Comparison of ENCODE assay signal across 1 cellular context in the genomic region with DNA sequence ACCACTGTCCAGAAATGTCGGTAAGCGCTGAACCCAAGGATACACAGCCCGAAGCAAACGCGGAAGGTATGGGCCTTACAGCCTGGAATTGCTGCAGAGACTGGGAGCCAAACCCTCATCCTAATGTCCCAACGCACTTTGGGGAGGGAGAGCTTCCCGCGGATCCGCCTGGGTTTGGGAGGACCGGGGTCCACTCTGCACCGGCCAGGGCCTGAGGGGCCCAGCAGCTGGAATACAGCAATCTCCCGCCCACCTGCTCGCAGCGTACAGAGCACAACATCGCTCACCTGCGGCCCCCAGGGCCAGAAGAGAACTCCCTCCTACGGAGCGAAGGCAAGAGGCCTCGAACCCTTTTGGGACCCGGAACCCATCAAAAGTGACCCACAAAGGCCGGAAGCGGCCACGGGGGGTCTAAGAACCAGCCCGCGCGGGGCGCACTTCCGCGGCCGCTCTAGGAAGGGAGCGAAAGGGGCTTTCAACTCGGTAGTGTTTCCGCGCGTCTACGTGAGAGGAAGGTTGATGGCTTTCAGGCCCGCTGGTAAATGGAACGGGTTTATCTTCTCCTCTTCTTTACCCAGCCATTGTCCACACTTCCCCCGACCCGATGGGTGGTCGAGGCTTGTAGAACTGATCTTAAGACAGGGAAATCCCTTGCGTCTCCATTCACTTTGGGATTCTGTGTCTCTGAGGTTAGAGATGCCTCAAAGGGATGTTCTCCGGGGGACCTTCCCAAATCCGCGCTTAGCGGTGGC.
TF ChIP-seq lines count a peak whose summit lies in the region.

A gene (minus strand): TSS at position 378 of the 752 bp plus-strand sequence. CDS start 1,342 bp downstream, outside the sequence.

TF ChIP-seq in HEK293, 187 proteins besides CTCF, POLR2A, EP300 and RAD21 (continued from another document):
- TF ChIP-seq, protein P1, sequence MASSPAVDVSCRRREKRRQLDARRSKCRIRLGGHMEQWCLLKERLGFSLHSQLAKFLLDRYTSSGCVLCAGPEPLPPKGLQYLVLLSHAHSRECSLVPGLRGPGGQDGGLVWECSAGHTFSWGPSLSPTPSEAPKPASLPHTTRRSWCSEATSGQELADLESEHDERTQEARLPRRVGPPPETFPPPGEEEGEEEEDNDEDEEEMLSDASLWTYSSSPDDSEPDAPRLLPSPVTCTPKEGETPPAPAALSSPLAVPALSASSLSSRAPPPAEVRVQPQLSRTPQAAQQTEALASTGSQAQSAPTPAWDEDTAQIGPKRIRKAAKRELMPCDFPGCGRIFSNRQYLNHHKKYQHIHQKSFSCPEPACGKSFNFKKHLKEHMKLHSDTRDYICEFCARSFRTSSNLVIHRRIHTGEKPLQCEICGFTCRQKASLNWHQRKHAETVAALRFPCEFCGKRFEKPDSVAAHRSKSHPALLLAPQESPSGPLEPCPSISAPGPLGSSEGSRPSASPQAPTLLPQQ (tag by site-specific recombination; IDR thresholded peaks at IDR 0.05) = peak; percentile 79
- TF ChIP-seq KLF10 (tag by site-specific recombination; IDR thresholded peaks at IDR 0.05) (peak; percentile 59; the same call in 1 of the 2 replicates), OSR2 (tag by site-specific recombination; IDR thresholded peaks at IDR 0.05) (no peak), ZFP37 (tag by site-specific recombination; IDR thresholded peaks at IDR 0.05) (peak; percentile 96), ZNF138 (tag by site-specific recombination; IDR thresholded peaks at IDR 0.05; ENCODE audit: borderline replicate concordance) (no peak)
- TF ChIP-seq, protein P2, sequence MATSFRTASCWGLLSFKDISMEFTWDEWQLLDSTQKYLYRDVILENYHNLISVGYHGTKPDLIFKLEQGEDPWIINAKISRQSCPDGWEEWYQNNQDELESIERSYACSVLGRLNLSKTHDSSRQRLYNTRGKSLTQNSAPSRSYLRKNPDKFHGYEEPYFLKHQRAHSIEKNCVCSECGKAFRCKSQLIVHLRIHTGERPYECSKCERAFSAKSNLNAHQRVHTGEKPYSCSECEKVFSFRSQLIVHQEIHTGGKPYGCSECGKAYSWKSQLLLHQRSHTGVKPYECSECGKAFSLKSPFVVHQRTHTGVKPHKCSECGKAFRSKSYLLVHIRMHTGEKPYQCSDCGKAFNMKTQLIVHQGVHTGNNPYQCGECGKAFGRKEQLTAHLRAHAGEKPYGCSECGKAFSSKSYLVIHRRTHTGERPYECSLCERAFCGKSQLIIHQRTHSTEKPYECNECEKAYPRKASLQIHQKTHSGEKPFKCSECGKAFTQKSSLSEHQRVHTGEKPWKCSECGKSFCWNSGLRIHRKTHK (tag by site-specific recombination; IDR thresholded peaks at IDR 0.05) = no peak
- TF ChIP-seq, protein P3, sequence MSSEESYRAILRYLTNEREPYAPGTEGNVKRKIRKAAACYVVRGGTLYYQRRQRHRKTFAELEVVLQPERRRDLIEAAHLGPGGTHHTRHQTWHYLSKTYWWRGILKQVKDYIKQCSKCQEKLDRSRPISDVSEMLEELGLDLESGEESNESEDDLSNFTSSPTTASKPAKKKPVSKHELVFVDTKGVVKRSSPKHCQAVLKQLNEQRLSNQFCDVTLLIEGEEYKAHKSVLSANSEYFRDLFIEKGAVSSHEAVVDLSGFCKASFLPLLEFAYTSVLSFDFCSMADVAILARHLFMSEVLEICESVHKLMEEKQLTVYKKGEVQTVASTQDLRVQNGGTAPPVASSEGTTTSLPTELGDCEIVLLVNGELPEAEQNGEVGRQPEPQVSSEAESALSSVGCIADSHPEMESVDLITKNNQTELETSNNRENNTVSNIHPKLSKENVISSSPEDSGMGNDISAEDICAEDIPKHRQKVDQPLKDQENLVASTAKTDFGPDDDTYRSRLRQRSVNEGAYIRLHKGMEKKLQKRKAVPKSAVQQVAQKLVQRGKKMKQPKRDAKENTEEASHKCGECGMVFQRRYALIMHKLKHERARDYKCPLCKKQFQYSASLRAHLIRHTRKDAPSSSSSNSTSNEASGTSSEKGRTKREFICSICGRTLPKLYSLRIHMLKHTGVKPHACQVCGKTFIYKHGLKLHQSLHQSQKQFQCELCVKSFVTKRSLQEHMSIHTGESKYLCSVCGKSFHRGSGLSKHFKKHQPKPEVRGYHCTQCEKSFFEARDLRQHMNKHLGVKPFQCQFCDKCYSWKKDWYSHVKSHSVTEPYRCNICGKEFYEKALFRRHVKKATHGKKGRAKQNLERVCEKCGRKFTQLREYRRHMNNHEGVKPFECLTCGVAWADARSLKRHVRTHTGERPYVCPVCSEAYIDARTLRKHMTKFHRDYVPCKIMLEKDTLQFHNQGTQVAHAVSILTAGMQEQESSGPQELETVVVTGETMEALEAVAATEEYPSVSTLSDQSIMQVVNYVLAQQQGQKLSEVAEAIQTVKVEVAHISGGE (tag by site-specific recombination; conservative IDR thresholded peaks at IDR 0.05; ENCODE audit: low read depth) = peak; percentile 99
